1 cellular context compared by ENCODE assay signal in the genomic region with DNA sequence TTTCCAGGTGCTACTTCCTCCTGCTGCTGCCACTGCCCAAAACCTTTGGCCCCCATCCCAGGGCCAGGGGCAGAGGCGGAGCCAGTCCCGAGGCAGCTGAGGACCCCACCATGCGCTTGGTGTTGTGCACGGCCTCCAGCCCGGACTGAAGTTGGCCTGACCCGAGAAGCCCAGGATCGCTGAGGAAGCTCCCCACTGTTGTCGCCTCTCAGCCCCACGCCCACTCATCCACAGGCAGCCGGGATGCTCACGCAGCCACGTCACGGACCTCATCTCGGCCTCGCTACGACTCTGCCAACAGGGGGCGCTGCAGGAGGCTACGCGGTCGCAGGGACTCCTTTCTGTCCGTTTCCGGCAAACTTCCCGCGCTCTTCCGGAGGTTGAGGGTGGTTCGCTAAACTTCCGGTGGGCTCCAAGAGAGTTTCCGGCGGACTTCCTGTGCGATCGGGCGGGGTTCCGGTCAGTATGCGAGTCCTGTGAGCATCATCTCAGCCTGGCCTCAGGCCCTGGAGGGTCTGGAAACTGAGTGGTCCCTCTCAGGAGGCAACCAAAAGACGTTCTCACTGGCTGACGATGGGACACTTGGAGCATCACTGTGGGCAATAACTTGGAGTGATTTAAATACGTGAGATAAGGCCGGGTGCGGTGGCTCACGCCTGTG.
TF ChIP-seq lines count a peak whose summit lies in the region.

No MANE protein-coding gene starts in this region.

TF ChIP-seq in GM12878, 131 proteins besides CTCF, POLR2A, EP300 and RAD21:
- peak; percentile 53; the same call in 1 of the 2 replicates for TF ChIP-seq CREM (IDR thresholded peaks at IDR 0.05; ENCODE audit: low read depth)
- TF ChIP-seq PAX5 (IDR thresholded peaks at IDR 0.05; ENCODE audit: borderline replicate concordance, low read depth, low read length): no peak
- no peak for TF ChIP-seq MYC (IDR thresholded peaks at IDR 0.05; ENCODE audit: insufficient read depth, insufficient read length, insufficient replicate concordance, low read length, severe bottlenecking)
- TF ChIP-seq CBX3 (IDR thresholded peaks at IDR 0.05; ENCODE audit: borderline replicate concordance, low read depth): no peak
- TF ChIP-seq MXI1 (IDR thresholded peaks at IDR 0.05; ENCODE audit: low read depth, low read length): no peak
- peak; percentile 76 for TF ChIP-seq CREB1 (IDR thresholded peaks at IDR 0.05; ENCODE audit: low read depth)
- TF ChIP-seq, protein P1, sequence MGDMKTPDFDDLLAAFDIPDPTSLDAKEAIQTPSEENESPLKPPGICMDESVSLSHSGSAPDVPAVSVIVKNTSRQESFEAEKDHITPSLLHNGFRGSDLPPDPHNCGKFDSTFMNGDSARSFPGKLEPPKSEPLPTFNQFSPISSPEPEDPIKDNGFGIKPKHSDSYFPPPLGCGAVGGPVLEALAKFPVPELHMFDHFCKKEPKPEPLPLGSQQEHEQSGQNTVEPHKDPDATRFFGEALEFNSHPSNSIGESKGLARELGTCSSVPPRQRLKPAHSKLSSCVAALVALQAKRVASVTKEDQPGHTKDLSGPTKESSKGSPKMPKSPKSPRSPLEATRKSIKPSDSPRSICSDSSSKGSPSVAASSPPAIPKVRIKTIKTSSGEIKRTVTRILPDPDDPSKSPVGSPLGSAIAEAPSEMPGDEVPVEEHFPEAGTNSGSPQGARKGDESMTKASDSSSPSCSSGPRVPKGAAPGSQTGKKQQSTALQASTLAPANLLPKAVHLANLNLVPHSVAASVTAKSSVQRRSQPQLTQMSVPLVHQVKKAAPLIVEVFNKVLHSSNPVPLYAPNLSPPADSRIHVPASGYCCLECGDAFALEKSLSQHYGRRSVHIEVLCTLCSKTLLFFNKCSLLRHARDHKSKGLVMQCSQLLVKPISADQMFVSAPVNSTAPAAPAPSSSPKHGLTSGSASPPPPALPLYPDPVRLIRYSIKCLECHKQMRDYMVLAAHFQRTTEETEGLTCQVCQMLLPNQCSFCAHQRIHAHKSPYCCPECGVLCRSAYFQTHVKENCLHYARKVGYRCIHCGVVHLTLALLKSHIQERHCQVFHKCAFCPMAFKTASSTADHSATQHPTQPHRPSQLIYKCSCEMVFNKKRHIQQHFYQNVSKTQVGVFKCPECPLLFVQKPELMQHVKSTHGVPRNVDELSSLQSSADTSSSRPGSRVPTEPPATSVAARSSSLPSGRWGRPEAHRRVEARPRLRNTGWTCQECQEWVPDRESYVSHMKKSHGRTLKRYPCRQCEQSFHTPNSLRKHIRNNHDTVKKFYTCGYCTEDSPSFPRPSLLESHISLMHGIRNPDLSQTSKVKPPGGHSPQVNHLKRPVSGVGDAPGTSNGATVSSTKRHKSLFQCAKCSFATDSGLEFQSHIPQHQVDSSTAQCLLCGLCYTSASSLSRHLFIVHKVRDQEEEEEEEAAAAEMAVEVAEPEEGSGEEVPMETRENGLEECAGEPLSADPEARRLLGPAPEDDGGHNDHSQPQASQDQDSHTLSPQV (IDR thresholded peaks at IDR 0.05): no peak
- peak; percentile 54 for TF ChIP-seq RUNX3 (IDR thresholded peaks at IDR 0.05; ENCODE audit: low read length)
- no peak for TF ChIP-seq FOS (IDR thresholded peaks at IDR 0.05; ENCODE audit: borderline replicate concordance, extremely low read depth, insufficient read length)
- 0 out of 2 replicates have a peak, but pooled peaks have one; percentile 31 for TF ChIP-seq YY1 (IDR thresholded peaks at IDR 0.05; ENCODE audit: low read depth, low read length)
- peak in 1 of 2 experiments; percentile 74; a peak in 2 of 4 replicates for TF ChIP-seq ETV6 (conservative IDR thresholded peaks at IDR 0.05 in 1 of 2, IDR thresholded peaks at IDR 0.05 in 1 of 2; ENCODE audit: borderline replicate concordance in 1 of 2, low read depth in 1 of 2)
- peak; percentile 81; the same call in 1 of the 2 replicates for TF ChIP-seq ZBTB40 (IDR thresholded peaks at IDR 0.05; ENCODE audit: borderline replicate concordance)
- TF ChIP-seq GABPA (IDR thresholded peaks at IDR 0.05; ENCODE audit: low read depth): peak; percentile 94
- no peak for TF ChIP-seq SRF (IDR thresholded peaks at IDR 0.05; ENCODE audit: low read depth in 2 of 2, low read length in 2 of 2)
- no peak for TF ChIP-seq E4F1 (IDR thresholded peaks at IDR 0.05; ENCODE audit: borderline replicate concordance, partially characterized antibody)
- TF ChIP-seq KLF5 (IDR thresholded peaks at IDR 0.05; ENCODE audit: partially characterized antibody): no peak
- no peak for TF ChIP-seq BCLAF1 (IDR thresholded peaks at IDR 0.05)
- TF ChIP-seq SUPT20H (IDR thresholded peaks at IDR 0.05; ENCODE audit: borderline replicate concordance, control insufficient read depth, low read depth, low read length): no peak
- peak; percentile 29 for TF ChIP-seq SIX5 (IDR thresholded peaks at IDR 0.05; ENCODE audit: low read depth, low read length, severe bottlenecking)
- no peak for TF ChIP-seq MYB (IDR thresholded peaks at IDR 0.05; ENCODE audit: borderline replicate concordance, low read depth, low read length)
- TF ChIP-seq EGR1 (IDR thresholded peaks at IDR 0.05; ENCODE audit: borderline replicate concordance in 1 of 2, low read depth in 2 of 2, low read length in 2 of 2): peak in 1 of 2 experiments; percentile 52; a peak in 1 of 3 replicates
- TF ChIP-seq WRNIP1 (IDR thresholded peaks at IDR 0.05; ENCODE audit: borderline replicate concordance, low read depth, low read length): no peak
